19 cellular contexts compared by ENCODE assay signal in the genomic region with DNA sequence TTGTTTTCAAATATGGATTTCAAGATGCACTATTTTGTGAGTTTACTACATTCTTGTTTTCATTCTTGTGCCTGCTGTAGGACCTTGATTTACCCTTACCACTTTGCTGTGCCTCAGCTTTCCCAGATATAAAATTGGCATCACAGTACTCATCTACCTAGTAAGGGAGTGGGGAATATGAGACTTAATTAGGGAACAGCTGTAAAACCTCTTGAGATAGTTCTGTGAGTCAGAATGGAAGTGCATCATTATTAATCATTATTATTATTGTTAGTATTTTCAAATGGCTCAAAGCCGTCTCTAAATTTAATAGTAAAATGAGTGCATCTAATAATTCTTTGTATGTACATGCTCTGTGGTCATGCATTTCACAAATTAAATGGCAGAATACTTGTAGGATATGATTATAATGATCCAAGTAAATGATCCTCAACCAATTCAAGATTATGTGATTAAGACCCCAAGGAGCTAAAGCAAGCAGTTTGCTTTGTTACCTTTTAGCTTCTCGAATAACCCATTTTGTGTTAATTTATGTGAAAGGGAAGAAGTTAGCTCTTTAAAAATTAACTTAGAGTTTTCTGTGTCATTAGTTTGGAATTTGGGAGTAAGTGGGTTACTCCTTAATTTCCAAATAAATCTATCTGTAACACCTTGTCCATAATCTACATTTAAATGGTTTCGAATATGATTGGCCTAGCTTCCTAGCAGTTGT.
DNase-seq lines count a peak whose midpoint lies in the region; ATAC-seq and TF ChIP-seq lines count a peak whose summit lies in the region.
"Had no signal": no experiment of that assay in that cellular context is flagged by ENCODE, and none has a peak within 500 bp of the region (broad histone marks: within the 10 kb centered on the region; RNA-seq: fewer than 3 reads in every experiment).

No MANE protein-coding gene starts in this region.

- peak; percentile 63 for DNase-seq in NCI-H1105 treated with DMSO at 0.1 percent for 48 hours (lab: John Stamatoyannopoulos, UW)
- DNase-seq in NCI-H1105 (lab: John Stamatoyannopoulos, UW): no peak
- DNase-seq in caudate nucleus (lab: John Stamatoyannopoulos, UW): no peak
- no peak for DNase-seq in left lobe of liver (ENCODE audit: low spot score)
- no peak for DNase-seq in NCI-H82 (lab: John Stamatoyannopoulos, UW)
- no peak for DNase-seq in GM13976 (ENCODE audit: low spot score)
- DNase-seq: 8988T; CD4-positive, alpha-beta memory T cell; DND-41; HCEC 1CT; KBM-7; NCI-H146; NCI-H2081; NCI-H226; NCI-H526 treated with DMSO at 0.1 percent for 48 hours; SJCRH30 had no signal

- no peaks in the 10 kb centered on the region for H3K9me3 Mint-ChIP-seq in nephron
- H3K9me3 Mint-ChIP-seq: CD4-positive, alpha-beta memory T cell had no signal

- in situ Hi-C loops in GM13976 (cut with MboI; ENCODE audit: low sequenced_read_pairs, unreplicated experiment): no loop called here

- no peaks in the 10 kb centered on the region for H3K36me3 Mint-ChIP-seq in nephron (ENCODE audit: low read depth)

- no peak for TF ChIP-seq CTCF in nephron (IDR thresholded peaks at IDR 0.05; ENCODE audit: unreplicated experiment in 3 of 3)
- TF ChIP-seq CTCF in GM13976 (IDR thresholded peaks at IDR 0.05; ENCODE audit: borderline replicate concordance, control extremely low read depth, extremely low read depth, insufficient read depth, missing control alignments): no peak

- peak overlapping the region; percentile 92 to 95 (median 95) for H3K27ac Mint-ChIP-seq in nephron
- H3K27ac Mint-ChIP-seq: CD4-positive, alpha-beta memory T cell had no signal

- H3K27ac ChIP-seq in caudate nucleus (ENCODE audit: low read depth, low read length): peak overlapping the region; percentile 59
- H3K27ac ChIP-seq: SJCRH30 had no signal

- H3K4me3 Mint-ChIP-seq in nephron: peak overlapping the region in 1 of 3 experiments; percentile 13
- H3K4me3 Mint-ChIP-seq: CD4-positive, alpha-beta memory T cell had no signal

- no peaks in the 10 kb centered on the region for H3K27me3 Mint-ChIP-seq in nephron (ENCODE audit: low read depth)

- H3K4me1 Mint-ChIP-seq in nephron: peaks cover 62% of the 10 kb centered on the region
- H3K4me1 Mint-ChIP-seq: CD4-positive, alpha-beta memory T cell had no signal

- no peak for ATAC-seq in left lobe of liver
- no peak for ATAC-seq in HG02798 (IDR thresholded peaks at IDR 0.05; ENCODE audit: poor library complexity, unreplicated experiment)
- ATAC-seq: GM12878 had no signal
